ENCODE assay signal across 1 cellular context in genomic region chr6:138162104-138162946, GRCh38.
TF ChIP-seq lines count a peak whose summit lies in the region.

No MANE protein-coding gene starts in this region.

TF ChIP-seq in K562, 482 proteins besides CTCF, POLR2A, EP300 and RAD21:
- TF ChIP-seq ZNF134 (CRISPR knock-in tag; conservative IDR thresholded peaks at IDR 0.05) (peak; percentile 77), MYC (IDR thresholded peaks at IDR 0.05; ENCODE audit: low read depth, low read length) (no peak), MYC (CRISPR knock-in tag; IDR thresholded peaks at IDR 0.05; ENCODE audit: borderline replicate concordance, low read depth) (no peak), ZNF212 (CRISPR knock-in tag; IDR thresholded peaks at IDR 0.05) (no peak)
